8 cellular contexts compared by ENCODE assay signal in genomic region chr5:123209163-123210013, GRCh38.
DNase-seq lines count a peak whose midpoint lies in the region; ATAC-seq and TF ChIP-seq lines count a peak whose summit lies in the region.

No MANE protein-coding gene starts in this region.

- 69 to 78% methylated on average over 3 of the region's 3 CpGs for WGBS in thyroid gland, 2 donors

- ATAC-seq in HG02610 (IDR thresholded peaks at IDR 0.05; ENCODE audit: unreplicated experiment): peak; percentile 90

- no peaks in the 10 kb centered on the region for H3K9me3 ChIP-seq in thyroid gland

- no peaks in the 10 kb centered on the region for H3K4me1 ChIP-seq in thyroid gland

- TF ChIP-seq CTCF in thyroid gland (IDR thresholded peaks at IDR 0.05): no peak

- no peaks in the 10 kb centered on the region for H3K27me3 ChIP-seq in thyroid gland

- H3K27ac ChIP-seq in thyroid gland: no peak overlapping the region

- H3K36me3 ChIP-seq in thyroid gland: no peaks in the 10 kb centered on the region

- intact Hi-C loops in thyroid gland (cut with DNase I): no loop called here

- peak; percentile 83 for DNase-seq in Daoy (ENCODE audit: low read depth)
- peak; percentile 86 for DNase-seq in RKO (ENCODE audit: low spot score)
- peak; percentile 8 for DNase-seq in inferior parietal cortex (ENCODE audit: extremely low spot score)
- no peak for DNase-seq in NCI-H510A treated with DMSO at 0.1 percent for 48 hours (lab: John Stamatoyannopoulos, UW)
- DNase-seq in NCI-H446 (lab: John Stamatoyannopoulos, UW): no peak
- DNase-seq in thyroid gland: no peak
- DNase-seq in NCI-H526 treated with DMSO at 0.1 percent for 48 hours (lab: John Stamatoyannopoulos, UW): no peak

- H3K4me3 ChIP-seq in thyroid gland (replicated peaks in 1 of 3): no peak overlapping the region

- TF ChIP-seq POLR2A in thyroid gland (IDR thresholded peaks at IDR 0.05): no peak

Comparison
In these comparisons a context has a peak if more than half of its experiments do, and no peak if none do; other contexts are left out.
1. DNase-seq: peak in Daoy (single experiment), RKO (single experiment) and inferior parietal cortex (single experiment); none in NCI-H510A treated with DMSO at 0.1 percent for 48 hours (single experiment), NCI-H446 (0 of 2), thyroid gland (0 of 2) and NCI-H526 treated with DMSO at 0.1 percent for 48 hours (single experiment).